In genomic region chr14:70934502-70935134, GRCh38 we compare ENCODE assay signal across 9 cellular contexts. TPM values are rescaled to one million over a fixed set of nuclear protein-coding genes. Genes with fewer than 3 reads are reported as not detected.
DNase-seq lines count a peak whose midpoint lies in the region; ATAC-seq and TF ChIP-seq lines count a peak whose summit lies in the region.
"Had no signal": no experiment of that assay in that cellular context is flagged by ENCODE, and none has a peak within 500 bp of the region (broad histone marks: within the 10 kb centered on the region; RNA-seq: fewer than 3 reads in every experiment).

No MANE protein-coding gene starts in this region.

- DNase-seq in CD8-positive, alpha-beta T cell = no peak
- peak; percentile 48 for DNase-seq in NOMO-1 treated with DMSO at 0.1 percent for 48 hours (lab: John Stamatoyannopoulos, UW; ENCODE audit: unreplicated experiment)
- DNase-seq in heart right ventricle = no peak
- no peak for DNase-seq in transverse colon
- no peak for DNase-seq in putamen (ENCODE audit: low spot score)
- DNase-seq in effector CD4-positive, alpha-beta T cell = no peak
- DNase-seq in activated CD8-positive, alpha-beta memory T cell treated with anti-CD3 and anti-CD28 coated beads, Interleukin-2, amount 50 U/mL, for 48 hours = no peak

- peak overlapping the region; percentile 84 for H3K27ac Mint-ChIP-seq in CD8-positive, alpha-beta T cell

- no peak for TF ChIP-seq POLR2A in transverse colon (IDR thresholded peaks at IDR 0.05)

- no peaks in the 10 kb centered on the region for H3K36me3 ChIP-seq in CD8-positive, alpha-beta T cell (ENCODE audit: insufficient read depth, low read length)
- no peaks in the 10 kb centered on the region for H3K36me3 ChIP-seq in heart right ventricle
- no peaks in the 10 kb centered on the region for H3K36me3 ChIP-seq in transverse colon

- TF ChIP-seq EP300 in transverse colon (IDR thresholded peaks at IDR 0.05; ENCODE audit: low read depth) = no peak

- peaks cover 5% of the 10 kb centered on the region for H3K9me3 Mint-ChIP-seq in CD8-positive, alpha-beta T cell

- H3K4me3 ChIP-seq in CD8-positive, alpha-beta T cell (ENCODE audit: low read depth, low read length) = peak overlapping the region; percentile 8
- H3K4me3 ChIP-seq in heart right ventricle (no peak overlapping the region), transverse colon (no peak overlapping the region)

- H3K27me3 ChIP-seq in CD8-positive, alpha-beta T cell (ENCODE audit: insufficient read depth, low read length) = no peaks in the 10 kb centered on the region
- no peaks in the 10 kb centered on the region for H3K27me3 ChIP-seq in heart right ventricle
- H3K27me3 ChIP-seq in transverse colon = no peaks in the 10 kb centered on the region

- H3K27ac ChIP-seq in CD8-positive, alpha-beta T cell (ENCODE audit: low read depth, low read length) = peak overlapping the region; percentile 18
- H3K27ac ChIP-seq in heart right ventricle (peak overlapping the region in 2 of 10 donors; percentile 9 to 70), transverse colon (peak overlapping the region; percentile 11 to 60 (median 39))
- H3K27ac ChIP-seq: HL-60 had no signal

- peaks cover 84% of the 10 kb centered on the region for H3K4me1 Mint-ChIP-seq in CD8-positive, alpha-beta T cell (ENCODE audit: low read depth)

- peaks cover 25% of the 10 kb centered on the region for H3K4me1 ChIP-seq in CD8-positive, alpha-beta T cell (ENCODE audit: insufficient read depth, low read length)
- H3K4me1 ChIP-seq in heart right ventricle (peaks cover 3 to 55% (median 42%) of the 10 kb centered on the region in 9 donors), transverse colon (peaks cover 3 to 26% (median 14%) of the 10 kb centered on the region in 4 donors)

- peak overlapping the region; percentile 66 for H3K4me3 Mint-ChIP-seq in CD8-positive, alpha-beta T cell

- TF ChIP-seq CTCF in CD8-positive, alpha-beta T cell (IDR thresholded peaks at IDR 0.05) = no peak
- no peak for TF ChIP-seq CTCF in heart right ventricle (IDR thresholded peaks at IDR 0.05)
- no peak for TF ChIP-seq CTCF in transverse colon (IDR thresholded peaks at IDR 0.05)

- peaks cover 14% of the 10 kb centered on the region for H3K36me3 Mint-ChIP-seq in CD8-positive, alpha-beta T cell

- CTCF ChIA-PET in CD8-positive, alpha-beta T cell (lab: Charles Lee) = interaction anchor here (0.7 to 6.6 kb wide), 8 partner anchors 8 to 117 kb away, joined by 3 to 37 read pairs (median 4); partner anchors contain the start of gene PCNX1

- H3K9me3 ChIP-seq in CD8-positive, alpha-beta T cell (ENCODE audit: low read length) = no peaks in the 10 kb centered on the region
- H3K9me3 ChIP-seq in heart right ventricle = peaks cover 0 to 3% (median 0%) of the 10 kb centered on the region in 11 donors
- H3K9me3 ChIP-seq in transverse colon = no peaks in the 10 kb centered on the region

- H3K27me3 Mint-ChIP-seq in CD8-positive, alpha-beta T cell (ENCODE audit: low read depth) = no peaks in the 10 kb centered on the region

- peak; percentile 67 for ATAC-seq in CD8-positive, alpha-beta T cell
- ATAC-seq in GM21515 (IDR thresholded peaks at IDR 0.05; ENCODE audit: unreplicated experiment) (peak; percentile 79), heart right ventricle (peak in 6 of 8 donors; percentile 37 to 73 (median 42))

- intact Hi-C loops in CD8-positive, alpha-beta T cell (cut with DNase I, micrococcal nuclease) = loop anchor here (2.0 to 10.0 kb wide), 4 partner anchors 14 to 290 kb away; partner anchors contain the start of genes PCNX1 (in 1 of the 2) and TTC9 (in 1 of the 2)
- intact Hi-C loops in heart right ventricle (cut with DNase I) = no loop called here
- intact Hi-C loops in transverse colon (cut with DNase I; ENCODE audit: low total_unique reads) = no loop called here

- in situ Hi-C loops in transverse colon (cut with MboI; ENCODE audit: low pct_ligation_motif_present in 1 of 4, low pct_unique_long_range_greater_than_20kb in 1 of 4, low sequenced_read_pairs in 3 of 4) = no loop called here

- 16 to 25% methylated on average over 2 of the region's 2 CpGs for WGBS in heart right ventricle, 2 donors
- 0% methylated on average over 2 of the region's 2 CpGs; no CpG with 5 or more reads in 1 of the 2 donors for WGBS in transverse colon (ENCODE audit: low coverage in 1 of 2), 2 donors

- POLR2A ChIA-PET in CD8-positive, alpha-beta T cell (lab: Charles Lee) = interaction anchor here (0.9 to 4.3 kb wide), 5 partner anchors 16 to 28 kb away, joined by 3 to 21 read pairs (median 8); partner anchors contain the start of gene PCNX1

RNA-seq across cellular contexts. Expression of gene PCNX1, which starts 27.4 kb away (rescaled TPM):
- 10 to 100 TPM; 54.0 to 63.5 TPM for total RNA-seq in CD8-positive, alpha-beta T cell
- total RNA-seq in heart right ventricle (10 to 100 TPM; 27.4 to 66.6 (median 48.2) TPM), transverse colon (10 to 100 TPM; 15.0 to 64.6 (median 46.0) TPM)
- polyA plus RNA-seq in heart right ventricle = 1 to 10 TPM; 4.5 to 7.9 TPM

Comparison
In these comparisons a context has a peak if more than half of its experiments do, and no peak if none do; other contexts are left out.
1. intact Hi-C loops: an anchor here in CD8-positive, alpha-beta T cell (2.0 to 10.0 kb wide); none called in heart right ventricle and transverse colon.